In the genomic region with DNA sequence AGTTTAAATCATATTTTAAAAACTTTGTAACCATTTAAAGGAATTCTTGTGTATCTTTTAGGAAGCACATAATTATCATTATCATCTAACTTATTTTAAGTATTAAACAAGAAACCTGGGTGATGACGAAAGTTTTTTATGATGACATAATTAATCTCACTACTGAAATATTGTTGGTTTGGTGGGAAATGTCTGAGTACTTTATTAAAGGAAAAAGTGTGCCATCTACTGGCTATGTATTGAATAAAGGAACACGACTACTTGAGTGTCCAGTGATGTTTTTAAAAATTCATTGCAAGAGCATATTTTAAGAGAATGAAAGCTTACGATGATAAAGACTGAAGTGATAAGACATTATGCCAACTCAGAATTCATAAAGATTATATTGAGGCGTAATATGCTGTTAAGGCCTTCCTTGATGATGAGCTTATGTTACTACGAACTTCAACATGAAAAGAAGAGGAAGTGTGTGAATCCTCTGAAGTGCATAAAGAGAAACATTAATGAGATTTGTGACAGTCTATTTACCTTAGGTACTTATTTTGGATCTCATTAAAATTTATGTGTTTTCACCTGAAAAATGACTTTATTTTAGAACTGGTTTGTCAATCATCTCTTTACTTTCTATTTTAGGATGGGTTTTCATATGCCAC, we compare ENCODE assay signal across 8 cellular contexts. TPM values are rescaled to one million over a fixed set of nuclear protein-coding genes. Genes with fewer than 3 reads are reported as not detected.
DNase-seq lines count a peak whose midpoint lies in the region; ATAC-seq, FAIRE-seq and TF ChIP-seq lines count a peak whose summit lies in the region.

No MANE protein-coding gene starts in this region.

- ATAC-seq in GM18498 (IDR thresholded peaks at IDR 0.05; ENCODE audit: unreplicated experiment) (peak; percentile 85), HG02938 (IDR thresholded peaks at IDR 0.05; ENCODE audit: unreplicated experiment) (peak; percentile 75), K562 (peak; percentile 90)

- WGBS in K562 (ENCODE audit: insufficient coverage, low coverage, missing lambda C conversion rate), result 21% methylated on average over 5 of the region's 5 CpGs

- H3K4me3 ChIP-seq in AG10803 (ENCODE audit: low read length) (no peak overlapping the region), K562 (no peak overlapping the region), kidney epithelial cell (ENCODE audit: low read depth, low read length) (no peak overlapping the region), vagina (no peak overlapping the region)

- POLR2A ChIA-PET in K562 (lab: Yijun Ruan, JAX), result interaction anchor here (0.7 to 2.4 kb wide), 7 partner anchors 10 to 701 kb away, joined by 3 to 10 read pairs (median 6); partner anchors contain the start of gene TRMT11

- H3K4me1 ChIP-seq in K562 (replicated peaks in 1 of 2; ENCODE audit: control insufficient read depth in 2 of 2, insufficient read depth in 2 of 2, low read length in 2 of 2) (no peaks in the 10 kb centered on the region), vagina (no peaks in the 10 kb centered on the region)

- 0 out of 3 replicates have a peak, but pooled peaks cover 5% of the 10 kb centered on the region for H3K79me2 ChIP-seq in K562 (ENCODE audit: control insufficient read depth, insufficient read depth, low read length)

- peak; percentile 23; the same call in 1 of the 2 replicates for TF ChIP-seq EP300 in K562 (IDR thresholded peaks at IDR 0.05; ENCODE audit: low read length)

- H2AFZ ChIP-seq in K562 (ENCODE audit: low read depth, low read length), result 0 out of 2 replicates have a peak overlapping the region, but pooled peaks have one; percentile 12

- CTCF ChIA-PET in K562 (lab: Yijun Ruan, JAX; ENCODE audit: low intra/inter-chr PET ratio), result interaction anchor here (0.7 to 2.6 kb wide), 8 partner anchors 18 to 664 kb away, joined by 3 to 32 read pairs (median 5); partner anchors contain the start of gene HINT3

- TF ChIP-seq RAD21 in K562 (CRISPR knock-in tag; conservative IDR thresholded peaks at IDR 0.05 in 1 of 2, IDR thresholded peaks at IDR 0.05 in 1 of 2), result peak; percentile 81 to 84

- peak; percentile 70 for DNase-seq in AG10803 (ENCODE audit: low read depth)
- peak; percentile 27 for DNase-seq in NCI-H2227 treated with DMSO at 0.1 percent for 48 hours (lab: John Stamatoyannopoulos, UW)
- DNase-seq in K562 (ENCODE audit: extremely low read depth in 1 of 4, low spot score in 3 of 4), result peak in 3 of 4 experiments; percentile 39 to 64 (median 41)
- no peak for DNase-seq in kidney epithelial cell (ENCODE audit: low read depth)
- DNase-seq in vagina (ENCODE audit: extremely low spot score in 2 of 2), result no peak
- no peak for DNase-seq in epidermal melanocyte (ENCODE audit: insufficient read length, low spot score)

- BruUV-seq in K562 (replicated peaks; lab: Mats Ljungman, UMichigan), result no TSS peak

- TF ChIP-seq CTCF in AG10803 (conservative IDR thresholded peaks at IDR 0.05; ENCODE audit: low read length) (peak; percentile 63), K562 (IDR thresholded peaks at IDR 0.05 in 2 of 3, conservative IDR thresholded peaks at IDR 0.05 in 1 of 3; ENCODE audit: insufficient read depth in 2 of 3, low read depth in 1 of 3, low read length in 3 of 3) (peak; percentile 45 to 80 (median 50); a peak in 5 of 6 replicates), kidney epithelial cell (IDR thresholded peaks at IDR 0.05; ENCODE audit: insufficient read depth, low read length, poor library complexity, severe bottlenecking) (peak; percentile 25), vagina (IDR thresholded peaks at IDR 0.05) (peak; percentile 16 to 38 (median 18))

- no peaks in the 10 kb centered on the region for H3K9me3 ChIP-seq in K562 (replicated peaks; ENCODE audit: control insufficient read depth, insufficient read depth, low read depth, low read length)
- H3K9me3 ChIP-seq in vagina, result no peaks in the 10 kb centered on the region

- peak; percentile 79 for FAIRE-seq in K562 (lab: Jason Lieb, UNC)

- intact Hi-C loops in K562 (cut with micrococcal nuclease) (loop anchor here (1.0 kb wide), 4 partner anchors 17 to 660 kb away; no protein-coding TSS in a partner anchor), vagina (cut with DNase I) (no loop called here)

- no peak overlapping the region for H3K27ac ChIP-seq in K562 (ENCODE audit: extremely low read depth, low read depth, low read length)
- H3K27ac ChIP-seq in vagina, result no peak overlapping the region

- H3K27me3 ChIP-seq in K562 (ENCODE audit: control insufficient read depth in 2 of 2, insufficient read depth in 2 of 2, low read length in 2 of 2), result no peaks in the 10 kb centered on the region
- no peaks in the 10 kb centered on the region for H3K27me3 ChIP-seq in kidney epithelial cell (ENCODE audit: control insufficient read depth, insufficient read depth, low read length)
- H3K27me3 ChIP-seq in vagina, result no peaks in the 10 kb centered on the region

- in situ Hi-C loops in K562 (cut with MboI), result loop anchor here (5.0 kb wide), 2 partner anchors 187 to 662 kb away; no protein-coding TSS in a partner anchor

- no peak overlapping the region for H3K9ac ChIP-seq in K562 (ENCODE audit: insufficient read depth in 1 of 2, low read depth in 2 of 2, low read length in 2 of 2)

- H3K9me1 ChIP-seq in K562 (ENCODE audit: control insufficient read depth, insufficient read depth, low read length), result no peaks in the 10 kb centered on the region

- H3K4me2 ChIP-seq in K562 (ENCODE audit: insufficient read depth, low read length), result no peak overlapping the region

- TF ChIP-seq POLR2A in K562 (conservative IDR thresholded peaks at IDR 0.05) (no peak), vagina (IDR thresholded peaks at IDR 0.05) (no peak)

- peaks cover 38% of the 10 kb centered on the region; the same call in 2 of the 3 replicates for H3K36me3 ChIP-seq in K562 (ENCODE audit: control insufficient read depth, insufficient read depth, low read length)
- no peaks in the 10 kb centered on the region for H3K36me3 ChIP-seq in kidney epithelial cell (ENCODE audit: control insufficient read depth, insufficient read depth, low read length)
- peaks cover 0 to 17% of the 10 kb centered on the region in 2 donors for H3K36me3 ChIP-seq in vagina

- H4K20me1 ChIP-seq in K562 (replicated peaks; ENCODE audit: control insufficient read depth, insufficient read depth, low read length), result no peaks in the 10 kb centered on the region

TF ChIP-seq in K562, 482 proteins besides CTCF, POLR2A, EP300 and RAD21 (continues in another document):
- TF ChIP-seq CEBPG (CRISPR knock-in tag; IDR thresholded peaks at IDR 0.05), result no peak
- TF ChIP-seq CEBPG (tag; conservative IDR thresholded peaks at IDR 0.05 in 1 of 2, IDR thresholded peaks at IDR 0.05 in 1 of 2), result peak; percentile 71 to 87

RNA-seq across cellular contexts. Expression of gene TRMT11, which starts 12.0 kb away (rescaled TPM):
- total RNA-seq in K562 (2011; cell fraction: chromatin; rRNA removed; ENCODE audit: low replicate concordance), result 88.5 and 187 TPM in 2 replicates
- total RNA-seq in K562 (2011; cell fraction: nucleolus; rRNA removed), result 41.2 and 47.4 TPM in 2 replicates
- total RNA-seq in K562 (2011; cell fraction: nucleoplasm; rRNA removed), result 59.8 and 74.4 TPM in 2 replicates
- total RNA-seq in K562 (2014; rRNA removed), result 38.2 and 40.5 TPM in 2 replicates
- 60.8 and 68.2 TPM in 2 replicates for total RNA-seq in K562 (2014; rRNA removed; fragmentation: Illumina TruSeq; extraction: Trizol)
- total RNA-seq in K562 (2015; rRNA removed; fragmentation: Illumina TruSeq; extraction: Trizol), result 47.2 and 53.0 TPM in 2 replicates
- 38.8 and 41.3 TPM in 2 replicates for total RNA-seq in K562 (2021)
- 68.1 and 88.0 TPM in 2 replicates for polyA plus RNA-seq in K562 (2011; rRNA removed)
- polyA plus RNA-seq in K562 (2011; cell fraction: cytosol; rRNA removed), result 8.9 and 26.0 TPM in 2 replicates
- 136 and 190 TPM in 2 replicates for polyA plus RNA-seq in K562 (2011; cell fraction: nucleus; rRNA removed)
- 23.3 and 23.7 TPM in 2 replicates for polyA plus RNA-seq in K562 (2012)
- 34.8 and 46.8 TPM in 2 replicates for polyA plus RNA-seq in K562 (2014; fragmentation: Illumina TruSeq; extraction: Trizol)
- 10 to 100 TPM; 72.4 to 76.3 TPM for polyA plus RNA-seq in K562 (2014; fragmentation: Nextera tagmentation; extraction: Ambion mirVana)
- polyA plus RNA-seq in K562 (2014; rRNA removed), result 59.6 and 59.8 TPM in 2 replicates
- 99.9 and 108 TPM in 2 replicates for polyA minus RNA-seq in K562 (2011; rRNA and poly(A)+ RNA removed)
- 23.4 and 24.7 TPM in 2 replicates for polyA minus RNA-seq in K562 (2011; cell fraction: cytosol; rRNA and poly(A)+ RNA removed)
- polyA minus RNA-seq in K562 (2011; cell fraction: nucleus; rRNA and poly(A)+ RNA removed), result 117 and 147 TPM in 2 replicates
- 13.1 and 18.8 TPM in 2 replicates for total RNA-seq in kidney epithelial cell
- 28.0 TPM for total RNA-seq in vagina

RNA-seq across cellular contexts. Expression of gene HINT3, which starts 17.8 kb away (rescaled TPM):
- total RNA-seq in K562 (2011; cell fraction: chromatin; rRNA removed; ENCODE audit: low replicate concordance), result 1.1 and 2.9 TPM in 2 replicates
- 1.2 and 1.3 TPM in 2 replicates for total RNA-seq in K562 (2011; cell fraction: nucleolus; rRNA removed)
- total RNA-seq in K562 (2011; cell fraction: nucleoplasm; rRNA removed), result 2.2 and 4.0 TPM in 2 replicates
- total RNA-seq in K562 (2014; rRNA removed) (11.8 and 13.7 TPM in 2 replicates), K562 (2014; rRNA removed; fragmentation: Illumina TruSeq; extraction: Trizol) (16.6 and 16.9 TPM in 2 replicates), K562 (2015; rRNA removed; fragmentation: Illumina TruSeq; extraction: Trizol) (14.6 and 16.2 TPM in 2 replicates), K562 (2021) (10.8 and 11.3 TPM in 2 replicates), kidney epithelial cell (25.5 and 30.5 TPM in 2 replicates), vagina (18.4 TPM)
- polyA plus RNA-seq in K562 (2011; rRNA removed) (4.7 and 5.1 TPM in 2 replicates), K562 (2014; fragmentation: Illumina TruSeq; extraction: Trizol) (12.6 and 13.7 TPM in 2 replicates), K562 (2014; fragmentation: Nextera tagmentation; extraction: Ambion mirVana) (1 to 10 TPM; 1.4 to 1.9 TPM), K562 (2014; rRNA removed) (7.6 and 8.9 TPM in 2 replicates)
- 2.4 and 2.8 TPM in 2 replicates for polyA plus RNA-seq in K562 (2011; cell fraction: cytosol; rRNA removed)
- 0.98 and 1.3 TPM in 2 replicates for polyA plus RNA-seq in K562 (2011; cell fraction: nucleus; rRNA removed)
- 15.3 and 21.7 TPM in 2 replicates for polyA plus RNA-seq in K562 (2012)
- 3.1 and 4.7 TPM in 2 replicates for polyA minus RNA-seq in K562 (2011; rRNA and poly(A)+ RNA removed)
- polyA minus RNA-seq in K562 (2011; cell fraction: cytosol; rRNA and poly(A)+ RNA removed), result 3.5 and 6.0 TPM in 2 replicates
- 1.3 and 2.2 TPM in 2 replicates for polyA minus RNA-seq in K562 (2011; cell fraction: nucleus; rRNA and poly(A)+ RNA removed)

Comparison
In these comparisons a context has a peak if more than half of its experiments do, and no peak if none do; other contexts are left out.
1. DNase-seq: peak in AG10803 (single experiment), NCI-H2227 treated with DMSO at 0.1 percent for 48 hours (single experiment) and K562 (3 of 4); none in kidney epithelial cell (single experiment), vagina (0 of 2) and epidermal melanocyte (single experiment).
2. Peak in every context shown above with its lines, with median percentiles within 50 percentile points of each other: CTCF ChIP-seq and ATAC-seq.